9 cellular contexts compared by ENCODE assay signal in genomic region chr15:25670025-25670554, GRCh38.
DNase-seq lines count a peak whose midpoint lies in the region; ATAC-seq and TF ChIP-seq lines count a peak whose summit lies in the region.
"Had no signal": no experiment of that assay in that cellular context is flagged by ENCODE, and none has a peak within 500 bp of the region (broad histone marks: within the 10 kb centered on the region; RNA-seq: fewer than 3 reads in every experiment).

No MANE protein-coding gene starts in this region.

- DNase-seq in NOMO-1 (lab: John Stamatoyannopoulos, UW; ENCODE audit: unreplicated experiment in 2 of 2) (peak; percentile 5 to 7), NOMO-1 treated with dmso at 0.1 percent for 144 hours (lab: John Stamatoyannopoulos, UW; ENCODE audit: unreplicated experiment) (no peak), ecto neural progenitor cell (ENCODE audit: low spot score) (peak; percentile 74), lung (ENCODE audit: low spot score) (peak; percentile 41), upper lobe of right lung (peak; percentile 68), NCI-H510A (lab: John Stamatoyannopoulos, UW) (no peak), DMS53 treated with DMSO at 0.1 percent for 48 hours (lab: John Stamatoyannopoulos, UW; ENCODE audit: unreplicated experiment) (no peak)

- TF ChIP-seq CTCF in lung (IDR thresholded peaks at IDR 0.05; ENCODE audit: control extremely low read depth, extremely low read depth) (no peak), upper lobe of right lung (IDR thresholded peaks at IDR 0.05) (no peak)

- intact Hi-C loops in upper lobe of right lung (cut with DNase I), result no loop called here

- ATAC-seq in lung (ENCODE audit: insufficient read depth, low FRiP score), result no peak
- peak; percentile 70 for ATAC-seq in upper lobe of right lung
- no peak for ATAC-seq in HG02852 (IDR thresholded peaks at IDR 0.05; ENCODE audit: unreplicated experiment)

- H3K27ac ChIP-seq in lung (ENCODE audit: low read depth in 1 of 2, low read length in 1 of 2) (no peak overlapping the region), upper lobe of right lung (no peak overlapping the region)
- H3K27ac ChIP-seq: C4-2B had no signal

- H3K27me3 ChIP-seq in lung (ENCODE audit: control insufficient read depth, insufficient read depth) (no peaks in the 10 kb centered on the region), upper lobe of right lung (peaks cover 5% of the 10 kb centered on the region)

- 2% methylated on average over 15 of the region's 15 CpGs for WGBS in lung, 2 donors

- no peak overlapping the region for H3K4me3 ChIP-seq in lung
- no peak overlapping the region for H3K4me3 ChIP-seq in upper lobe of right lung

- H3K4me1 ChIP-seq in lung (ENCODE audit: control insufficient read depth in 2 of 2, insufficient read depth in 2 of 2, low read length in 2 of 2) (peaks cover 0 to 6% of the 10 kb centered on the region in 2 donors), upper lobe of right lung (peaks cover 11% of the 10 kb centered on the region)

- H3K9me3 ChIP-seq in lung (ENCODE audit: control insufficient read depth in 2 of 2, insufficient read depth in 1 of 2, low read length in 1 of 2) (peaks cover 0 to 2% of the 10 kb centered on the region in 2 donors), upper lobe of right lung (no peaks in the 10 kb centered on the region)

- no peaks in the 10 kb centered on the region for H3K36me3 ChIP-seq in lung (ENCODE audit: control insufficient read depth in 2 of 2, insufficient read depth in 2 of 2, low read length in 2 of 2)
- no peaks in the 10 kb centered on the region for H3K36me3 ChIP-seq in upper lobe of right lung

Comparison
In these comparisons a context has a peak if more than half of its experiments do, and no peak if none do; other contexts are left out.
1. DNase-seq: peak in NOMO-1 (2 of 2), ecto neural progenitor cell (single experiment), lung (single experiment) and upper lobe of right lung (single experiment); none in NOMO-1 treated with dmso at 0.1 percent for 144 hours (single experiment), NCI-H510A (single experiment) and DMS53 treated with DMSO at 0.1 percent for 48 hours (single experiment).